1 cellular context compared by ENCODE assay signal in the genomic region with DNA sequence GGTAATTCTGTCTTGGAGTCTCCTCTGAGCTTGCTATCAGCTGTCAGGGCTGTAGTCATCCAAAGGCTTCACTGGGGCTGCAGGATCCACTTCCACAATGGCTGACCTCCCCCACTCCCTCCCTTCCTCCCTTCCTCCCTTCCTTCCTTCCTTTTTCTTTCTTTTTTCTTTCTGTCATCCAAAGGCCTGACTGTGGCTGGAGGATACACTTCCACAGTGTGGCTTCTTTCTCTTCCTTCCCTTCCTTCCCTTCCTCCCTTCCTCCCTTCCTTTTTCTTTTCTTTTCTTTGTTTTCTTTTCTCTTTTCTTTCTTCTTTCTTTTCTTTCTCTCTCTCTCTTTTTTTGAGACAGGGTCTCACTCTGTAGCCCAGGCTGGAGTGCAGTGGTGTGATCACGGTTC.
TF ChIP-seq lines count a peak whose summit lies in the region.

No MANE protein-coding gene starts in this region.

TF ChIP-seq in H1, 55 proteins besides CTCF, POLR2A, EP300 and RAD21:
- TF ChIP-seq BRCA1 (IDR thresholded peaks at IDR 0.05; ENCODE audit: low read depth, low read length): no peak
- TF ChIP-seq PHF8 (conservative IDR thresholded peaks at IDR 0.05; ENCODE audit: low read depth, low read length): no peak
- TF ChIP-seq POU5F1 (IDR thresholded peaks at IDR 0.05; ENCODE audit: low read depth, low read length): no peak
- no peak for TF ChIP-seq EGR1 (IDR thresholded peaks at IDR 0.05; ENCODE audit: borderline replicate concordance, low read depth, low read length)
- no peak for TF ChIP-seq SP1 (IDR thresholded peaks at IDR 0.05; ENCODE audit: low read depth, low read length)
- no peak for TF ChIP-seq RFX5 (IDR thresholded peaks at IDR 0.05; ENCODE audit: borderline replicate concordance, low read depth, low read length)
- TF ChIP-seq JUN (IDR thresholded peaks at IDR 0.05; ENCODE audit: low read depth, low read length): no peak
- TF ChIP-seq SUZ12 (IDR thresholded peaks at IDR 0.05; ENCODE audit: low read length): no peak
- no peak for TF ChIP-seq ZNF274 (IDR thresholded peaks at IDR 0.05; ENCODE audit: borderline replicate concordance, extremely low read depth, low read length)
